Comparison of ENCODE assay signal across 24 cellular contexts in genomic region chr7:881441-882234, GRCh38. TPM values are rescaled to one million over a fixed set of nuclear protein-coding genes. Genes with fewer than 3 reads are reported as not detected.
DNase-seq lines count a peak whose midpoint lies in the region; ATAC-seq, FAIRE-seq and TF ChIP-seq lines count a peak whose summit lies in the region.
"Had no signal": no experiment of that assay in that cellular context is flagged by ENCODE, and none has a peak within 500 bp of the region (broad histone marks: within the 10 kb centered on the region; RNA-seq: fewer than 3 reads in every experiment).

No MANE protein-coding gene starts in this region.

- no peak for TF ChIP-seq CTCF in C4-2B (conservative IDR thresholded peaks at IDR 0.05)
- TF ChIP-seq CTCF in kidney (IDR thresholded peaks at IDR 0.05; ENCODE audit: borderline replicate concordance, extremely low read depth, insufficient read depth), result no peak

- H3K9me3 ChIP-seq in kidney (ENCODE audit: control insufficient read depth in 1 of 2, low read length in 2 of 2), result no peaks in the 10 kb centered on the region
- H3K9me3 ChIP-seq in MG63, result no peaks in the 10 kb centered on the region
- H3K9me3 ChIP-seq: A549, BLaER1, esophagus squamous epithelium, gastroesophageal sphincter, HAP-1, ovary had no signal

- H3K36me3 ChIP-seq in kidney (ENCODE audit: control insufficient read depth in 1 of 2, insufficient read depth in 2 of 2, low read length in 2 of 2) (peaks cover 2 to 6% of the 10 kb centered on the region in 2 donors), MG63 (peaks cover 9% of the 10 kb centered on the region)
- H3K36me3 ChIP-seq: ovary had no signal

- no peaks in the 10 kb centered on the region for H3K27me3 ChIP-seq in MG63
- H3K27me3 ChIP-seq: BLaER1, brain microvascular endothelial cell, esophagus squamous epithelium, gastroesophageal sphincter, ovary had no signal

- H3K4me3 ChIP-seq in kidney (ENCODE audit: low read length in 2 of 2) (no peak overlapping the region), MG63 (no peak overlapping the region)
- H3K4me3 ChIP-seq: A549, BLaER1, esophagus squamous epithelium, gastroesophageal sphincter, HAP-1, ovary had no signal

- H3K27ac ChIP-seq in C4-2B (peak overlapping the region; percentile 86), kidney (ENCODE audit: low read depth in 2 of 2, low read length in 2 of 2) (peak overlapping the region; percentile 11 to 60)
- H3K27ac ChIP-seq: A549, BLaER1, brain microvascular endothelial cell, esophagus squamous epithelium, ovary had no signal

- intact Hi-C loops in kidney (cut with DNase I), result no loop called here

- H3K9ac ChIP-seq in kidney (ENCODE audit: low read length in 2 of 2), result peak overlapping the region in 1 of 2 donors; percentile 26

- ATAC-seq in GM21528 (IDR thresholded peaks at IDR 0.05; ENCODE audit: low FRiP score, unreplicated experiment), result no peak
- ATAC-seq: A549; activated CD4-positive, alpha-beta T cell treated with anti-CD3 and anti-CD28 coated beads for 36 hours; activated CD8-positive, alpha-beta memory T cell treated with anti-CD3 and anti-CD28 coated beads, Interleukin-2, amount 10 ng/mL, durations not matched to agents 7 days and 5 days; activated T-helper 17 cell treated with anti-CD3 and anti-CD28 coated beads, Interleukin-2, amount 50 U/mL, for 72 hours; gastroesophageal sphincter; sciatic nerve; T-cell had no signal

- peaks cover 12 to 34% of the 10 kb centered on the region in 2 donors for H3K4me1 ChIP-seq in kidney (ENCODE audit: control insufficient read depth in 1 of 2, insufficient read depth in 1 of 2, low read depth in 1 of 2, low read length in 2 of 2)

- DNase-seq in NCI-H2029 (lab: John Stamatoyannopoulos, UW) (peak; percentile 37), NCI-H2029 treated with DMSO at 0.1 percent for 48 hours (lab: John Stamatoyannopoulos, UW) (no peak), NCI-H345 (lab: John Stamatoyannopoulos, UW) (peak; percentile 38), kidney (peak; percentile 9), Ammon's horn (ENCODE audit: low spot score) (no peak), MG63 (no peak)
- DNase-seq: activated CD4-positive, alpha-beta T cell treated with anti-CD3 and anti-CD28 coated beads for 36 hours; activated CD8-positive, alpha-beta memory T cell treated with anti-CD3 and anti-CD28 coated beads, Interleukin-2, amount 10 ng/mL, durations not matched to agents 7 days and 5 days; brain microvascular endothelial cell; esophagus squamous epithelium; GDM1; NCI-H1105 treated with DMSO at 0.1 percent for 48 hours; SHP77 treated with DMSO at 0.1 percent for 48 hours; T-cell had no signal

- FAIRE-seq in kidney (lab: Jason Lieb, UNC), result no peak
- FAIRE-seq: A549, colon had no signal

RNA-seq across cellular contexts. Expression of gene GET4, which starts 5.3 kb away (rescaled TPM):
- 44.8 TPM for total RNA-seq in kidney
- polyA plus RNA-seq in kidney (ENCODE audit: insufficient read depth, low read depth, low replicate concordance), result 80.8 TPM
- total RNA-seq in MG63 (2014; rRNA removed; shearing (Covaris generic); ENCODE audit: low replicate concordance), result 58.2 and 58.9 TPM in 2 replicates

RNA-seq across cellular contexts. Expression of gene SUN1, which starts 49.4 kb away (rescaled TPM):
- 168 TPM for total RNA-seq in kidney
- 40.4 TPM for polyA plus RNA-seq in kidney (ENCODE audit: insufficient read depth, low read depth, low replicate concordance)
- total RNA-seq in MG63 (2014; rRNA removed; shearing (Covaris generic); ENCODE audit: low replicate concordance), result 109 and 157 TPM in 2 replicates

Comparison
In these comparisons a context has a peak if more than half of its experiments do, and no peak if none do; other contexts are left out.
1. DNase-seq: peak in NCI-H2029 (single experiment), NCI-H345 (single experiment) and kidney (single experiment); none in NCI-H2029 treated with DMSO at 0.1 percent for 48 hours (single experiment), Ammon's horn (single experiment) and MG63 (single experiment).